13 cellular contexts compared by ENCODE assay signal in genomic region chr3:112539825-112540517, GRCh38. TPM values are rescaled to one million over a fixed set of nuclear protein-coding genes. Genes with fewer than 3 reads are reported as not detected.
DNase-seq lines count a peak whose midpoint lies in the region; ATAC-seq and TF ChIP-seq lines count a peak whose summit lies in the region.
"Had no signal": no experiment of that assay in that cellular context is flagged by ENCODE, and none has a peak within 500 bp of the region (broad histone marks: within the 10 kb centered on the region; RNA-seq: fewer than 3 reads in every experiment).

No MANE protein-coding gene starts in this region.

- no peaks in the 10 kb centered on the region for H3K9me3 ChIP-seq in esophagus squamous epithelium
- H3K9me3 ChIP-seq: uterus had no signal

- DNase-seq in MV-4-11 (lab: John Stamatoyannopoulos, UW) (peak; percentile 51), HUDEP-2 (lab: John Stamatoyannopoulos, UW; ENCODE audit: unreplicated experiment in 76 of 76) (no peak), esophagus squamous epithelium (lab: John Stamatoyannopoulos, UW) (no peak), dermis blood vessel endothelial cell (no peak), HPDE6-E6E7 (ENCODE audit: extremely low spot score) (no peak)
- DNase-seq: Calu3; naive thymus-derived CD4-positive, alpha-beta T cell; stimulated activated CD4-positive, alpha-beta T cell treated with anti-CD3 and anti-CD28 coated beads, Interleukin-4, amount 100 ng/mL, for 4 hours; uterus had no signal

- peaks cover 0 to 82% (median 11%) of the 10 kb centered on the region in 3 donors for H3K36me3 ChIP-seq in esophagus squamous epithelium
- H3K36me3 ChIP-seq: uterus had no signal

- no peak overlapping the region for H3K4me3 ChIP-seq in esophagus squamous epithelium
- H3K4me3 ChIP-seq: uterus had no signal

- 93 to 95% methylated on average over 1 of the region's 1 CpG for WGBS in esophagus squamous epithelium, 2 donors

- H3K4me1 ChIP-seq in esophagus squamous epithelium = no peaks in the 10 kb centered on the region
- H3K4me1 ChIP-seq: uterus had no signal

- ATAC-seq in GM18498 (IDR thresholded peaks at IDR 0.05; ENCODE audit: unreplicated experiment) (peak; percentile 93), GM19324 (IDR thresholded peaks at IDR 0.05; ENCODE audit: low FRiP score, unreplicated experiment) (peak; percentile 86), HG02870 (IDR thresholded peaks at IDR 0.05; ENCODE audit: unreplicated experiment) (peak; percentile 92)
- ATAC-seq: naive thymus-derived CD4-positive, alpha-beta T cell had no signal

- no peak for TF ChIP-seq POLR2A in esophagus squamous epithelium (IDR thresholded peaks at IDR 0.05)

- intact Hi-C loops in esophagus squamous epithelium (cut with DNase I) = no loop called here

- no peak overlapping the region for H3K27ac ChIP-seq in esophagus squamous epithelium
- H3K27ac ChIP-seq: uterus had no signal

- no peak for TF ChIP-seq CTCF in esophagus squamous epithelium (IDR thresholded peaks at IDR 0.05)

- no peaks in the 10 kb centered on the region for H3K27me3 ChIP-seq in esophagus squamous epithelium
- H3K27me3 ChIP-seq: uterus had no signal

RNA-seq across cellular contexts. Expression of gene ATG3, which starts 21.8 kb away (rescaled TPM):
- total RNA-seq in esophagus squamous epithelium = 10 to 100 TPM; 48.3 to 58.6 (median 51.3) TPM
- total RNA-seq in dermis blood vessel endothelial cell = 84.6 and 103 TPM in 2 replicates

RNA-seq across cellular contexts. Expression of gene SLC35A5, which starts 21.9 kb away (rescaled TPM):
- total RNA-seq in esophagus squamous epithelium (10 to 100 TPM in 3 of 4 donors, 1 to 10 TPM in 1; 8.1 to 22.8 (median 17.8) TPM), dermis blood vessel endothelial cell (33.7 and 56.4 TPM in 2 replicates)

RNA-seq across cellular contexts. Expression of gene BTLA, which starts 40.7 kb away (rescaled TPM):
- under 1 TPM in 3 of 4 donors, not detected in 1; 0.22 to 0.57 (median 0.41) TPM for total RNA-seq in esophagus squamous epithelium
- total RNA-seq in dermis blood vessel endothelial cell = under 0.01 and 0.05 TPM in 2 replicates
- total RNA-seq: Calu3, SK-MEL-5 had no signal
